Comparison of ENCODE assay signal across 12 cellular contexts in the genomic region with DNA sequence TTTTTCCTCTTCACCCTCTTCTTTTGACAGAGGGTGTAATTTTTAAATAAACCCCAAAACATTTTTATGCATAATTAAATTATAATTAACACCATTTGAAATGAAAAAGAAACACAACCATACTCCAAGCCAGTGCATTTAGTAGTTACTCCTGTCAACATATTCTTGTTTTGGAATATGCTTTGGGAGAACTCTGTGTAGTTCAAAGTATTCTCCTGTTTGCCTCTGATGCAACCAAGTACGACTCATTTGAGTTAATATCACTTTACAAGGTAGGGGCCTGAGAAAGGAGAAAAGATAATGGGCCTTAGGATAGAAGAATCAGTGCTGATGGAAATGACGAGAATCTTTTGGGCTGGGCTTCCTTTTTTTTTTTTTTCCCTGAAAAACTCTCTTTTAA. TPM values are rescaled to one million over a fixed set of nuclear protein-coding genes. Genes with fewer than 3 reads are reported as not detected.
DNase-seq lines count a peak whose midpoint lies in the region; ATAC-seq and TF ChIP-seq lines count a peak whose summit lies in the region.
"Had no signal": no experiment of that assay in that cellular context is flagged by ENCODE, and none has a peak within 500 bp of the region (broad histone marks: within the 10 kb centered on the region; RNA-seq: fewer than 3 reads in every experiment).

No MANE protein-coding gene starts in this region.

- H4K20me1 ChIP-seq in HCT116 (ENCODE audit: insufficient read depth) (no peaks in the 10 kb centered on the region), smooth muscle cell (ENCODE audit: low read depth) (peaks cover 46% of the 10 kb centered on the region)

- H3K36me3 ChIP-seq in HCT116 (ENCODE audit: control insufficient read depth in 1 of 2, insufficient read depth in 2 of 2, low read length in 2 of 2) (no peaks in the 10 kb centered on the region), smooth muscle cell (ENCODE audit: low read depth) (no peaks in the 10 kb centered on the region)
- H3K36me3 ChIP-seq: MG63, transverse colon had no signal

- no peak for TF ChIP-seq POLR2A in HCT116 (IDR thresholded peaks at IDR 0.05; ENCODE audit: borderline replicate concordance, extremely low read depth, insufficient read depth, insufficient read length)

- H3K27me3 ChIP-seq in HCT116 (ENCODE audit: insufficient read depth, low read length) = no peaks in the 10 kb centered on the region
- H3K27me3 ChIP-seq in smooth muscle cell (ENCODE audit: low read depth) = no peaks in the 10 kb centered on the region
- H3K27me3 ChIP-seq: MG63, transverse colon had no signal

- no peaks in the 10 kb centered on the region for H3K9me3 ChIP-seq in HCT116 (ENCODE audit: control insufficient read depth in 1 of 2, insufficient read depth in 1 of 2, low read depth in 1 of 2, low read length in 2 of 2)
- H3K9me3 ChIP-seq in smooth muscle cell (replicated peaks; ENCODE audit: low read depth) = no peaks in the 10 kb centered on the region
- H3K9me3 ChIP-seq: MG63, transverse colon had no signal

- ATAC-seq in HCT116 = no peak
- ATAC-seq in activated CD4-positive, CD25-positive, alpha-beta regulatory T cell treated with anti-CD3 and anti-CD28 coated beads, Interleukin-2, amount 50 U/mL, for 24 hours = no peak
- ATAC-seq: activated CD8-positive, alpha-beta T cell treated with anti-CD3 and anti-CD28 coated beads for 36 hours had no signal

- H3K4me2 ChIP-seq in HCT116 (ENCODE audit: low read length) = no peak overlapping the region; the same call in 1 of the 2 replicates
- peak overlapping the region; percentile 92 for H3K4me2 ChIP-seq in smooth muscle cell

- no peaks in the 10 kb centered on the region for H3K9me2 ChIP-seq in HCT116 (ENCODE audit: insufficient read depth)

- BruUV-seq in HCT116 (replicated peaks; lab: Mats Ljungman, UMichigan) = no TSS peak

- H3K27ac ChIP-seq in HCT116 (ENCODE audit: low read depth, low read length) (no peak overlapping the region), smooth muscle cell (ENCODE audit: low read depth) (peak overlapping the region; percentile 96)
- H3K27ac ChIP-seq: transverse colon had no signal

- H3K4me1 ChIP-seq in HCT116 (ENCODE audit: control insufficient read depth in 1 of 2, insufficient read depth in 2 of 2, low read length in 2 of 2) = peaks cover 12 to 17% of the 10 kb centered on the region in 2 experiments; a peak in 3 of 4 replicates
- peaks cover 69% of the 10 kb centered on the region for H3K4me1 ChIP-seq in smooth muscle cell (ENCODE audit: low read depth)

- POLR2A ChIA-PET in HCT116 (lab: Charles Lee) = no interaction called here

- H2AFZ ChIP-seq in HCT116 (ENCODE audit: low read depth, low read length, poor library complexity, severe bottlenecking) = no peak overlapping the region
- H2AFZ ChIP-seq in smooth muscle cell (ENCODE audit: low read depth) = no peak overlapping the region

- no peak for TF ChIP-seq CTCF in HCT116 (IDR thresholded peaks at IDR 0.05 in 2 of 3, conservative IDR thresholded peaks at IDR 0.05 in 1 of 3; ENCODE audit: borderline replicate concordance in 1 of 3, insufficient read depth in 1 of 3, low read depth in 2 of 3, low read length in 2 of 3)
- no peak for TF ChIP-seq CTCF in WI38 (IDR thresholded peaks at IDR 0.05; ENCODE audit: low read depth, low read length)
- TF ChIP-seq CTCF in fibroblast of pulmonary artery (IDR thresholded peaks at IDR 0.05; ENCODE audit: low read length, missing control alignments) = no peak
- TF ChIP-seq CTCF in smooth muscle cell (IDR thresholded peaks at IDR 0.05; ENCODE audit: borderline replicate concordance, insufficient read depth, poor library complexity, severe bottlenecking) = no peak

- H3K9ac ChIP-seq in HCT116 (ENCODE audit: low read length) = no peak overlapping the region
- H3K9ac ChIP-seq in smooth muscle cell (ENCODE audit: low read depth) = peak overlapping the region; percentile 90

- intact Hi-C loops in HCT116 (cut with micrococcal nuclease) = no loop called here

- DNase-seq in HCT116 (ENCODE audit: low read depth, low spot score) (peak; percentile 7), fibroblast of pulmonary artery (ENCODE audit: low read depth) (peak; percentile 38), smooth muscle cell (lab: John Stamatoyannopoulos, UW; ENCODE audit: unreplicated experiment) (no peak), NCI-H187 treated with DMSO at 0.1 percent for 48 hours (lab: John Stamatoyannopoulos, UW) (no peak), NCI-H2081 treated with DMSO at 0.1 percent for 48 hours (lab: John Stamatoyannopoulos, UW) (no peak), DMS53 treated with DMSO at 0.1 percent for 48 hours (lab: John Stamatoyannopoulos, UW; ENCODE audit: unreplicated experiment) (no peak)
- DNase-seq: activated CD8-positive, alpha-beta T cell treated with anti-CD3 and anti-CD28 coated beads for 36 hours; MG63; SW 1271; transverse colon had no signal

- TF ChIP-seq RAD21 in HCT116 (IDR thresholded peaks at IDR 0.05; ENCODE audit: low read depth) = no peak

- CTCF ChIA-PET in HCT116 (lab: Charles Lee) = no interaction called here

- RAD21 ChIA-PET in HCT116 (lab: Charles Lee; ENCODE audit: low non-redundant PET in 1 of 2, low total read pairs in 2 of 2, uncharacterized antibody in 2 of 2, unreplicated experiment in 2 of 2) = no interaction called here

- peaks cover 14% of the 10 kb centered on the region for H3F3A ChIP-seq in smooth muscle cell (ENCODE audit: low read depth)

- H3K4me3 ChIP-seq in HCT116 (replicated peaks in 1 of 2; ENCODE audit: low read depth in 1 of 2, low read length in 2 of 2) (no peak overlapping the region), WI38 (ENCODE audit: low read depth, low read length) (peak overlapping the region; percentile 95), fibroblast of pulmonary artery (replicated peaks; ENCODE audit: low read depth, low read length) (no peak overlapping the region), smooth muscle cell (peak overlapping the region; percentile 91)

- peaks cover 12% of the 10 kb centered on the region; the same call in 1 of the 2 replicates for H3K79me2 ChIP-seq in HCT116 (ENCODE audit: insufficient read depth, low read length)
- peaks cover 65% of the 10 kb centered on the region for H3K79me2 ChIP-seq in smooth muscle cell (ENCODE audit: low read depth)

- WGBS in smooth muscle cell (ENCODE audit: low lambda C conversion rate) = 14% methylated on average over 2 of the region's 2 CpGs

TF ChIP-seq in HCT116, 20 proteins besides CTCF, POLR2A, EP300 and RAD21:
- TF ChIP-seq EZH2phosphoT487 (IDR thresholded peaks at IDR 0.05; ENCODE audit: borderline replicate concordance) (no peak), CEBPB (IDR thresholded peaks at IDR 0.05; ENCODE audit: low read depth) (peak; percentile 63)
- TF ChIP-seq, protein P1, sequence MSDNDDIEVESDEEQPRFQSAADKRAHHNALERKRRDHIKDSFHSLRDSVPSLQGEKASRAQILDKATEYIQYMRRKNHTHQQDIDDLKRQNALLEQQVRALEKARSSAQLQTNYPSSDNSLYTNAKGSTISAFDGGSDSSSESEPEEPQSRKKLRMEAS (IDR thresholded peaks at IDR 0.05) = no peak
- TF ChIP-seq, protein P2, sequence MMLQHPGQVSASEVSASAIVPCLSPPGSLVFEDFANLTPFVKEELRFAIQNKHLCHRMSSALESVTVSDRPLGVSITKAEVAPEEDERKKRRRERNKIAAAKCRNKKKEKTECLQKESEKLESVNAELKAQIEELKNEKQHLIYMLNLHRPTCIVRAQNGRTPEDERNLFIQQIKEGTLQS (IDR thresholded peaks at IDR 0.05) = peak; percentile 40; the same call in 1 of the 2 replicates
- TF ChIP-seq, protein P3, sequence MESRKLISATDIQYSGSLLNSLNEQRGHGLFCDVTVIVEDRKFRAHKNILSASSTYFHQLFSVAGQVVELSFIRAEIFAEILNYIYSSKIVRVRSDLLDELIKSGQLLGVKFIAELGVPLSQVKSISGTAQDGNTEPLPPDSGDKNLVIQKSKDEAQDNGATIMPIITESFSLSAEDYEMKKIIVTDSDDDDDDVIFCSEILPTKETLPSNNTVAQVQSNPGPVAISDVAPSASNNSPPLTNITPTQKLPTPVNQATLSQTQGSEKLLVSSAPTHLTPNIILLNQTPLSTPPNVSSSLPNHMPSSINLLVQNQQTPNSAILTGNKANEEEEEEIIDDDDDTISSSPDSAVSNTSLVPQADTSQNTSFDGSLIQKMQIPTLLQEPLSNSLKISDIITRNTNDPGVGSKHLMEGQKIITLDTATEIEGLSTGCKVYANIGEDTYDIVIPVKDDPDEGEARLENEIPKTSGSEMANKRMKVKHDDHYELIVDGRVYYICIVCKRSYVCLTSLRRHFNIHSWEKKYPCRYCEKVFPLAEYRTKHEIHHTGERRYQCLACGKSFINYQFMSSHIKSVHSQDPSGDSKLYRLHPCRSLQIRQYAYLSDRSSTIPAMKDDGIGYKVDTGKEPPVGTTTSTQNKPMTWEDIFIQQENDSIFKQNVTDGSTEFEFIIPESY (IDR thresholded peaks at IDR 0.05; ENCODE audit: extremely low read depth, insufficient replicate concordance, low read length) = no peak
- TF ChIP-seq, protein P4, sequence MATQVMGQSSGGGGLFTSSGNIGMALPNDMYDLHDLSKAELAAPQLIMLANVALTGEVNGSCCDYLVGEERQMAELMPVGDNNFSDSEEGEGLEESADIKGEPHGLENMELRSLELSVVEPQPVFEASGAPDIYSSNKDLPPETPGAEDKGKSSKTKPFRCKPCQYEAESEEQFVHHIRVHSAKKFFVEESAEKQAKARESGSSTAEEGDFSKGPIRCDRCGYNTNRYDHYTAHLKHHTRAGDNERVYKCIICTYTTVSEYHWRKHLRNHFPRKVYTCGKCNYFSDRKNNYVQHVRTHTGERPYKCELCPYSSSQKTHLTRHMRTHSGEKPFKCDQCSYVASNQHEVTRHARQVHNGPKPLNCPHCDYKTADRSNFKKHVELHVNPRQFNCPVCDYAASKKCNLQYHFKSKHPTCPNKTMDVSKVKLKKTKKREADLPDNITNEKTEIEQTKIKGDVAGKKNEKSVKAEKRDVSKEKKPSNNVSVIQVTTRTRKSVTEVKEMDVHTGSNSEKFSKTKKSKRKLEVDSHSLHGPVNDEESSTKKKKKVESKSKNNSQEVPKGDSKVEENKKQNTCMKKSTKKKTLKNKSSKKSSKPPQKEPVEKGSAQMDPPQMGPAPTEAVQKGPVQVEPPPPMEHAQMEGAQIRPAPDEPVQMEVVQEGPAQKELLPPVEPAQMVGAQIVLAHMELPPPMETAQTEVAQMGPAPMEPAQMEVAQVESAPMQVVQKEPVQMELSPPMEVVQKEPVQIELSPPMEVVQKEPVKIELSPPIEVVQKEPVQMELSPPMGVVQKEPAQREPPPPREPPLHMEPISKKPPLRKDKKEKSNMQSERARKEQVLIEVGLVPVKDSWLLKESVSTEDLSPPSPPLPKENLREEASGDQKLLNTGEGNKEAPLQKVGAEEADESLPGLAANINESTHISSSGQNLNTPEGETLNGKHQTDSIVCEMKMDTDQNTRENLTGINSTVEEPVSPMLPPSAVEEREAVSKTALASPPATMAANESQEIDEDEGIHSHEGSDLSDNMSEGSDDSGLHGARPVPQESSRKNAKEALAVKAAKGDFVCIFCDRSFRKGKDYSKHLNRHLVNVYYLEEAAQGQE (IDR thresholded peaks at IDR 0.05; ENCODE audit: low read depth) = no peak

RNA-seq across cellular contexts. Expression of a gene that starts 2.7 kb away (rescaled TPM):
- total RNA-seq in HCT116 (2021; ENCODE audit: unreplicated experiment) (14.6 TPM), smooth muscle cell (52.9 and 62.2 TPM in 2 replicates)
- 4.6 and 5.4 TPM in 2 replicates for polyA plus RNA-seq in HCT116 (2012)
- 13.8 and 14.9 TPM in 2 replicates for polyA plus RNA-seq in smooth muscle cell

Comparison
In these comparisons a context has a peak if more than half of its experiments do, and no peak if none do; other contexts are left out.
1. DNase-seq: peak in HCT116 (single experiment) and fibroblast of pulmonary artery (single experiment); none in smooth muscle cell (single experiment), NCI-H187 treated with DMSO at 0.1 percent for 48 hours (single experiment), NCI-H2081 treated with DMSO at 0.1 percent for 48 hours (single experiment) and DMS53 treated with DMSO at 0.1 percent for 48 hours (single experiment).
2. H3K4me3 ChIP-seq: peak in WI38 (single experiment) and smooth muscle cell (single experiment); none in HCT116 (0 of 2) and fibroblast of pulmonary artery (single experiment).